8 cellular contexts compared by ENCODE assay signal in genomic region chr10:103192089-103192450, GRCh38. TPM values are rescaled to one million over a fixed set of nuclear protein-coding genes. Genes with fewer than 3 reads are reported as not detected.
A peak's percentile ranks its signal among the peaks of the same experiment; 100 is the strongest.
DNase-seq lines count a peak whose midpoint lies in the region; ATAC-seq and TF ChIP-seq lines count a peak whose summit lies in the region.

No MANE protein-coding gene starts in this region.

- intact Hi-C loops in CD8-positive, alpha-beta T cell (cut with DNase I, micrococcal nuclease): loop anchor here (2.0 to 5.0 kb wide), 3 partner anchors 275 to 337 kb away; partner anchors contain the start of gene BORCS7 (in 1 of the 2)

- no peak for ATAC-seq in CD8-positive, alpha-beta T cell
- ATAC-seq in HG02943 (IDR thresholded peaks at IDR 0.05; ENCODE audit: low read depth, unreplicated experiment) (peak; percentile 4), GM19452 (IDR thresholded peaks at IDR 0.05; ENCODE audit: unreplicated experiment) (no peak)

- no peaks in the 10 kb centered on the region for H3K9me3 Mint-ChIP-seq in CD8-positive, alpha-beta T cell
- no peaks in the 10 kb centered on the region for H3K9me3 Mint-ChIP-seq in activated naive CD8-positive, alpha-beta T cell (ENCODE audit: low read depth)

- peak overlapping the region; percentile 59 for H3K9ac ChIP-seq in iPS-18a (ENCODE audit: low read length)

- no peak for DNase-seq in CD8-positive, alpha-beta T cell
- DNase-seq in stimulated activated CD4-positive, alpha-beta T cell treated with anti-CD3 and anti-CD28 coated beads, Interleukin-4, amount 100 ng/mL, for 24 hours: peak; percentile 7
- DNase-seq in stimulated activated naive CD4-positive, alpha-beta T cell treated with Interleukin-2 at 50 U/mL for 16 hours (lab: John Stamatoyannopoulos, UW): no peak
- DNase-seq in occipital lobe (lab: John Stamatoyannopoulos, UW): no peak

- no peaks in the 10 kb centered on the region for H3K27me3 ChIP-seq in CD8-positive, alpha-beta T cell (ENCODE audit: insufficient read depth, low read length)
- H3K27me3 ChIP-seq in iPS-18a (ENCODE audit: control insufficient read depth, insufficient read depth, low read length): peaks cover 12% of the 10 kb centered on the region

- H3K27me3 Mint-ChIP-seq in CD8-positive, alpha-beta T cell (ENCODE audit: low read depth): no peaks in the 10 kb centered on the region
- H3K27me3 Mint-ChIP-seq in activated naive CD8-positive, alpha-beta T cell: no peaks in the 10 kb centered on the region

- H3K36me3 ChIP-seq in CD8-positive, alpha-beta T cell (ENCODE audit: insufficient read depth, low read length): no peaks in the 10 kb centered on the region
- no peaks in the 10 kb centered on the region for H3K36me3 ChIP-seq in iPS-18a (ENCODE audit: control insufficient read depth, low read depth, low read length)

- POLR2A ChIA-PET in CD8-positive, alpha-beta T cell (lab: Charles Lee): interaction anchor here (1.0 to 1.5 kb wide), 8 partner anchors 9 to 1374 kb away, joined by 3 to 5 read pairs (median 3); partner anchors contain the start of genes CNNM2 and OGA

- H3K4me3 ChIP-seq in CD8-positive, alpha-beta T cell (ENCODE audit: low read depth, low read length): peak overlapping the region; percentile 68
- H3K4me3 ChIP-seq in iPS-18a (ENCODE audit: low read length): peak overlapping the region; percentile 94

- no peaks in the 10 kb centered on the region for H3K9me3 ChIP-seq in CD8-positive, alpha-beta T cell (ENCODE audit: low read length)
- no peaks in the 10 kb centered on the region for H3K9me3 ChIP-seq in iPS-18a (ENCODE audit: control insufficient read depth, low read depth, low read length)

- TF ChIP-seq CTCF in CD8-positive, alpha-beta T cell (IDR thresholded peaks at IDR 0.05): no peak

- H3K27ac ChIP-seq in CD8-positive, alpha-beta T cell (ENCODE audit: low read depth, low read length): peak overlapping the region; percentile 76
- H3K27ac ChIP-seq in iPS-18a (ENCODE audit: low read length): no peak overlapping the region

- CTCF ChIA-PET in CD8-positive, alpha-beta T cell (lab: Charles Lee): interaction anchor here (1.9 to 3.0 kb wide), 3 partner anchors 52 to 274 kb away, joined by 5 to 15 read pairs (median 9); partner anchors contain the start of gene CNNM2

- peaks cover 25% of the 10 kb centered on the region for H3K4me1 ChIP-seq in CD8-positive, alpha-beta T cell (ENCODE audit: insufficient read depth, low read length)
- peaks cover 15% of the 10 kb centered on the region for H3K4me1 ChIP-seq in iPS-18a (ENCODE audit: control insufficient read depth, low read depth, low read length)

- peak overlapping the region; percentile 96 for H3K27ac Mint-ChIP-seq in CD8-positive, alpha-beta T cell
- H3K27ac Mint-ChIP-seq in activated naive CD8-positive, alpha-beta T cell: peak overlapping the region; percentile 97

- peaks cover 16% of the 10 kb centered on the region for H3K36me3 Mint-ChIP-seq in CD8-positive, alpha-beta T cell
- peaks cover 3% of the 10 kb centered on the region for H3K36me3 Mint-ChIP-seq in activated naive CD8-positive, alpha-beta T cell

- H3K4me1 Mint-ChIP-seq in CD8-positive, alpha-beta T cell (ENCODE audit: low read depth): peaks cover 41% of the 10 kb centered on the region
- H3K4me1 Mint-ChIP-seq in activated naive CD8-positive, alpha-beta T cell (ENCODE audit: low read depth): peaks cover 40% of the 10 kb centered on the region

- H3K4me3 Mint-ChIP-seq in CD8-positive, alpha-beta T cell: peak overlapping the region; percentile 97
- peak overlapping the region; percentile 97 for H3K4me3 Mint-ChIP-seq in activated naive CD8-positive, alpha-beta T cell

RNA-seq across cellular contexts. Expression of gene NT5C2, which starts 1.0 kb away (rescaled TPM):
- 10 to 100 TPM; 50.5 to 54.6 TPM for total RNA-seq in CD8-positive, alpha-beta T cell
- 96.7 TPM for total RNA-seq in occipital lobe

RNA-seq across cellular contexts. Expression of gene RPEL1, which starts 53.6 kb away (rescaled TPM):
- total RNA-seq in CD8-positive, alpha-beta T cell: not detected
- total RNA-seq in occipital lobe: 0.16 TPM
